ENCODE assay signal across 18 cellular contexts in genomic region chr15:64008177-64008576, GRCh38. TPM values are rescaled to one million over a fixed set of nuclear protein-coding genes. Genes with fewer than 3 reads are reported as not detected.
A peak's percentile ranks its signal among the peaks of the same experiment; 100 is the strongest.
DNase-seq lines count a peak whose midpoint lies in the region; ATAC-seq and TF ChIP-seq lines count a peak whose summit lies in the region.
"Had no signal": no experiment of that assay in that cellular context is flagged by ENCODE, and none has a peak within 500 bp of the region (broad histone marks: within the 10 kb centered on the region; RNA-seq: fewer than 3 reads in every experiment).

No MANE protein-coding gene starts in this region.

- peak overlapping the region; percentile 93 for H3K27ac Mint-ChIP-seq in CD4-positive, alpha-beta T cell
- H3K27ac Mint-ChIP-seq in CD8-positive, alpha-beta T cell: peak overlapping the region; percentile 24
- peak overlapping the region; percentile 97 for H3K27ac Mint-ChIP-seq in T-helper 17 cell
- peak overlapping the region in 8 of 10 donors; percentile 23 to 99 (median 96) for H3K27ac Mint-ChIP-seq in naive thymus-derived CD8-positive, alpha-beta T cell
- H3K27ac Mint-ChIP-seq: H9 had no signal

- no peak for TF ChIP-seq POLR2A in upper lobe of left lung (IDR thresholded peaks at IDR 0.05)

- H3K4me1 Mint-ChIP-seq in CD4-positive, alpha-beta T cell (ENCODE audit: low read depth): peaks cover 43% of the 10 kb centered on the region
- H3K4me1 Mint-ChIP-seq in CD8-positive, alpha-beta T cell (ENCODE audit: low read depth): peaks cover 42% of the 10 kb centered on the region
- peaks cover 38% of the 10 kb centered on the region for H3K4me1 Mint-ChIP-seq in T-helper 17 cell
- H3K4me1 Mint-ChIP-seq in naive thymus-derived CD8-positive, alpha-beta T cell: peaks cover 25 to 75% (median 40%) of the 10 kb centered on the region in 4 donors

- H3K9me3 Mint-ChIP-seq in CD4-positive, alpha-beta T cell: no peaks in the 10 kb centered on the region
- no peaks in the 10 kb centered on the region for H3K9me3 Mint-ChIP-seq in CD8-positive, alpha-beta T cell
- H3K9me3 Mint-ChIP-seq in naive thymus-derived CD8-positive, alpha-beta T cell: no peaks in the 10 kb centered on the region
- H3K9me3 Mint-ChIP-seq: H9 had no signal

- H3K36me3 ChIP-seq in CD8-positive, alpha-beta T cell (ENCODE audit: insufficient read depth, low read length): no peaks in the 10 kb centered on the region
- no peaks in the 10 kb centered on the region for H3K36me3 ChIP-seq in upper lobe of left lung

- peaks cover 29% of the 10 kb centered on the region for H3K4me1 ChIP-seq in CD8-positive, alpha-beta T cell (ENCODE audit: insufficient read depth, low read length)
- H3K4me1 ChIP-seq in upper lobe of left lung: peaks cover 33 to 36% (median 35%) of the 10 kb centered on the region in 4 donors

- H3K9me3 ChIP-seq in CD4-positive, alpha-beta T cell (ENCODE audit: control insufficient read depth, low read length): no peaks in the 10 kb centered on the region
- H3K9me3 ChIP-seq in CD8-positive, alpha-beta T cell (ENCODE audit: low read length): no peaks in the 10 kb centered on the region
- H3K9me3 ChIP-seq in T-helper 17 cell (ENCODE audit: control insufficient read depth, low read length, poor library complexity, severe bottlenecking) (no peaks in the 10 kb centered on the region), upper lobe of left lung (no peaks in the 10 kb centered on the region)

- no peak for TF ChIP-seq EP300 in upper lobe of left lung (IDR thresholded peaks at IDR 0.05)

- no peaks in the 10 kb centered on the region for H3K27me3 Mint-ChIP-seq in CD4-positive, alpha-beta T cell
- H3K27me3 Mint-ChIP-seq in CD8-positive, alpha-beta T cell (ENCODE audit: low read depth): no peaks in the 10 kb centered on the region
- peaks cover 4% of the 10 kb centered on the region for H3K27me3 Mint-ChIP-seq in T-helper 17 cell
- H3K27me3 Mint-ChIP-seq in naive thymus-derived CD8-positive, alpha-beta T cell: no peaks in the 10 kb centered on the region

- POLR2A ChIA-PET in CD4-positive, alpha-beta T cell (lab: Charles Lee): no interaction called here
- POLR2A ChIA-PET in CD8-positive, alpha-beta T cell (lab: Charles Lee): no interaction called here
- POLR2A ChIA-PET in naive thymus-derived CD8-positive, alpha-beta T cell (lab: Charles Lee): no interaction called here

- H3K4me3 ChIP-seq in CD8-positive, alpha-beta T cell (ENCODE audit: low read depth, low read length): no peak overlapping the region
- no peak overlapping the region for H3K4me3 ChIP-seq in upper lobe of left lung

- DNase-seq in CD4-positive, alpha-beta T cell: no peak
- DNase-seq in CD8-positive, alpha-beta T cell: no peak
- DNase-seq in T-helper 17 cell (no peak), upper lobe of left lung (no peak), substantia nigra (lab: John Stamatoyannopoulos, UW) (no peak)
- no peak for DNase-seq in naive thymus-derived CD8-positive, alpha-beta T cell
- DNase-seq: ACHN, C1 segment of cervical spinal cord, DMS153, GDM1, H9, NCI-H1105, NCI-H1694, NCI-H2081 treated with DMSO at 0.1 percent for 48 hours, NCI-H510A, NCI-H82, PC-3 had no signal

- ATAC-seq in CD4-positive, alpha-beta T cell (ENCODE audit: poor library complexity): no peak
- no peak for ATAC-seq in CD8-positive, alpha-beta T cell
- ATAC-seq in T-helper 17 cell (no peak), GM18858 (IDR thresholded peaks at IDR 0.05; ENCODE audit: unreplicated experiment) (no peak), upper lobe of left lung (ENCODE audit: low FRiP score in 2 of 2) (no peak)
- ATAC-seq in naive thymus-derived CD8-positive, alpha-beta T cell: no peak
- ATAC-seq: PC-3 had no signal

- CTCF ChIA-PET in CD4-positive, alpha-beta T cell (lab: Charles Lee): interaction anchor here (1.4 to 4.0 kb wide), 3 partner anchors 12 to 64 kb away, joined by 3 to 40 read pairs (median 23); partner anchors contain the start of gene DAPK2
- CTCF ChIA-PET in CD8-positive, alpha-beta T cell (lab: Charles Lee): interaction anchor here (0.9 to 3.7 kb wide), 5 partner anchors 38 to 256 kb away, joined by 3 to 21 read pairs (median 4); partner anchors contain the start of gene DAPK2

- H3K27me3 ChIP-seq in CD4-positive, alpha-beta T cell (ENCODE audit: control insufficient read depth, insufficient read depth, low read length): no peaks in the 10 kb centered on the region
- H3K27me3 ChIP-seq in CD8-positive, alpha-beta T cell (ENCODE audit: insufficient read depth, low read length): no peaks in the 10 kb centered on the region
- H3K27me3 ChIP-seq in upper lobe of left lung: no peaks in the 10 kb centered on the region

- H3K27ac ChIP-seq in CD4-positive, alpha-beta T cell (ENCODE audit: low read depth, low read length): no peak overlapping the region
- no peak overlapping the region for H3K27ac ChIP-seq in CD8-positive, alpha-beta T cell (ENCODE audit: low read depth, low read length)
- H3K27ac ChIP-seq in upper lobe of left lung (no peak overlapping the region), substantia nigra (ENCODE audit: low read depth, low read length, poor library complexity, severe bottlenecking) (no peak overlapping the region)

- intact Hi-C loops in CD4-positive, alpha-beta T cell (cut with DNase I, micrococcal nuclease): no loop called here
- intact Hi-C loops in CD8-positive, alpha-beta T cell (cut with DNase I, micrococcal nuclease): no loop called here

- no peak for TF ChIP-seq CTCF in CD4-positive, alpha-beta T cell (IDR thresholded peaks at IDR 0.05)
- no peak for TF ChIP-seq CTCF in CD8-positive, alpha-beta T cell (IDR thresholded peaks at IDR 0.05)
- no peak for TF ChIP-seq CTCF in upper lobe of left lung (IDR thresholded peaks at IDR 0.05)

- no peak overlapping the region for H3K4me3 Mint-ChIP-seq in CD4-positive, alpha-beta T cell
- H3K4me3 Mint-ChIP-seq in CD8-positive, alpha-beta T cell: no peak overlapping the region
- H3K4me3 Mint-ChIP-seq in T-helper 17 cell: no peak overlapping the region
- H3K4me3 Mint-ChIP-seq in naive thymus-derived CD8-positive, alpha-beta T cell: no peak overlapping the region
- H3K4me3 Mint-ChIP-seq: H9 had no signal

- H3K36me3 Mint-ChIP-seq in CD4-positive, alpha-beta T cell (ENCODE audit: low read depth): no peaks in the 10 kb centered on the region
- H3K36me3 Mint-ChIP-seq in CD8-positive, alpha-beta T cell: no peaks in the 10 kb centered on the region
- no peaks in the 10 kb centered on the region for H3K36me3 Mint-ChIP-seq in T-helper 17 cell (ENCODE audit: low read depth)
- H3K36me3 Mint-ChIP-seq in naive thymus-derived CD8-positive, alpha-beta T cell: no peaks in the 10 kb centered on the region

RNA-seq across cellular contexts. Expression of gene DAPK2, which starts 38.1 kb away (rescaled TPM):
- total RNA-seq in CD4-positive, alpha-beta T cell: 1 to 10 TPM; 1.3 to 1.6 TPM
- 1 to 10 TPM; 3.3 to 5.2 TPM for total RNA-seq in CD8-positive, alpha-beta T cell
- total RNA-seq in T-helper 17 cell (1 to 10 TPM; 1.6 to 2.7 TPM), upper lobe of left lung (100 to 1,000 TPM in 4 of 6 donors, 10 to 100 TPM in 2; 58.3 to 270 (median 136) TPM)
- total RNA-seq in naive thymus-derived CD8-positive, alpha-beta T cell: 1 to 10 TPM; 1.3 to 1.6 TPM
- 1 to 10 TPM in 2 of 3 donors, under 1 TPM in 1; 0.41 to 4.0 (median 1.1) TPM for polyA plus RNA-seq in naive thymus-derived CD8-positive, alpha-beta T cell

Comparison
In these comparisons a context has a peak if more than half of its experiments do, and no peak if none do; other contexts are left out.
1. H3K27ac Mint-ChIP-seq: peak in every context shown above with its lines; median percentile 97 in T-helper 17 cell; 96 in naive thymus-derived CD8-positive, alpha-beta T cell; 93 in CD4-positive, alpha-beta T cell; 24 in CD8-positive, alpha-beta T cell.
2. RNA of gene DAPK2, which starts 38.1 kb away (total RNA-seq): 58.3 to 270 TPM in upper lobe of left lung; 3.3 to 5.2 TPM in CD8-positive, alpha-beta T cell, 1.6 to 2.7 TPM in T-helper 17 cell, 1.3 to 1.6 TPM in CD4-positive, alpha-beta T cell and 1.3 to 1.6 TPM in naive thymus-derived CD8-positive, alpha-beta T cell; every median in the first group is over 4 times any median in the second.